Comparison of ENCODE assay signal across 14 cellular contexts in the genomic region with DNA sequence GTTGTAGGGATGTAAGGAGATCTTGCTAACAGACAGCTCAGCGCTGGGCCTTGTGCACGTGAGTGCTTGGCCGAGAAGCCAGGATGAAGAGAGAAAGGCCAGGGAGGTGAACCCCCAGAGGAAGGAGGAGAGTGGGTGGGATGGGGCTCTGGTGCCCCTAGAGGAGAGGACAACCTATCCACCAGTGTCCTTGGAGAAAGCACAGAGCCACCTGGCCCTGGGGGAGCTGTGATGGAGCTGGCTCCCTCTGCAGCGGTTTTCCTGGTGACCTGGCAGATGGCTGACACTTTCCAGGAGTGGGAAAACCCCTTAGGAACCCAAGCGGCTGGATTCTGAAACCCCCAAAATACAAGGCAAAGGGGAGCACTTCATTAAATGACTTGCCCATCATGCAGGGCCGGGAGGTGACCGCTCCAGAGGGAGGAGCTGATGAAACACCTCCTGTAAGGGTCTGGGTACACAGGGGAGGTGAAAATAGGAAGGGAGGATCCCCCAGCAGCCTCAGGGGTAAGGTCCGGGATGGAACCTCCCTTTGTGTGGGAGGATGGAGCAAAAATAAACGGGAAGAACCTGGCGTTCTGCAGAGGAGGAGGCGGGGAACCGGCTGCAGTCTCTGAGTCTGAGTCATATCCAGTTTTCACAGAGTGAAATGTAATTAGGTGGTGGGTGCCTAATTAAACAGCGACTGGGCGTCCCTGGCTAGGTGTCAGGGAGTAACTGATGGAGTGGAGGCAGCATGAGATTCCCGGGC.
DNase-seq lines count a peak whose midpoint lies in the region; ATAC-seq and TF ChIP-seq lines count a peak whose summit lies in the region.
"Had no signal": no experiment of that assay in that cellular context is flagged by ENCODE, and none has a peak within 500 bp of the region (broad histone marks: within the 10 kb centered on the region; RNA-seq: fewer than 3 reads in every experiment).

No MANE protein-coding gene starts in this region.

- no peak overlapping the region for H3K4me3 ChIP-seq in sigmoid colon

- H3K9me3 ChIP-seq in sigmoid colon, result no peaks in the 10 kb centered on the region

- H3K27me3 ChIP-seq in sigmoid colon, result no peaks in the 10 kb centered on the region

- ATAC-seq in left cardiac atrium (peak; percentile 79 to 92), HG03432 (IDR thresholded peaks at IDR 0.05; ENCODE audit: unreplicated experiment) (no peak), GM21737 (IDR thresholded peaks at IDR 0.05; ENCODE audit: unreplicated experiment) (no peak)

- H3K4me1 ChIP-seq in sigmoid colon, result peaks cover 0 to 42% (median 33%) of the 10 kb centered on the region in 4 donors

- no peaks in the 10 kb centered on the region for H3K36me3 ChIP-seq in sigmoid colon

- intact Hi-C loops in left cardiac atrium (cut with DNase I), result no loop called here
- intact Hi-C loops in sigmoid colon (cut with DNase I), result no loop called here

- H3K27ac ChIP-seq in adipose tissue (ENCODE audit: low read depth, low read length) (peak overlapping the region; percentile 56), sigmoid colon (peak overlapping the region; percentile 48 to 63 (median 54))

- WGBS in adipose tissue, 3 donors, result 47 to 55% (median 47%) methylated on average over 15 of the region's 15 CpGs
- 76 to 80% methylated on average over 15 of the region's 15 CpGs for WGBS in sigmoid colon, 2 donors

- TF ChIP-seq POLR2A in sigmoid colon (IDR thresholded peaks at IDR 0.05), result no peak

- no peak for TF ChIP-seq EP300 in sigmoid colon (IDR thresholded peaks at IDR 0.05)

- DNase-seq in left cardiac atrium (peak; percentile 67), sigmoid colon (no peak), NCI-H2171 treated with DMSO at 0.1 percent for 48 hours (lab: John Stamatoyannopoulos, UW) (no peak)
- no peak for DNase-seq in activated CD8-positive, alpha-beta memory T cell treated with anti-CD3 and anti-CD28 coated beads, Interleukin-2, amount 50 U/mL, for 48 hours
- DNase-seq: activated naive CD8-positive, alpha-beta T cell treated with anti-CD3 and anti-CD28 coated beads, Interleukin-2, amount 10 ng/mL, durations not matched to agents 7 days and 5 days; CD4-positive, alpha-beta T cell; glutamatergic neuron; mesenchymal stem cell; MV-4-11; retina had no signal

- TF ChIP-seq CTCF in GM12872 (IDR thresholded peaks at IDR 0.05; ENCODE audit: insufficient read depth, low read depth, low read length) (0 out of 3 replicates have a peak, but pooled peaks have one; percentile 5), sigmoid colon (IDR thresholded peaks at IDR 0.05) (no peak)

Comparison
In these comparisons a context has a peak if more than half of its experiments do, and no peak if none do; other contexts are left out.
1. ATAC-seq: peak in left cardiac atrium (2 of 2); none in HG03432 (single experiment) and GM21737 (single experiment).